ENCODE assay signal across 13 cellular contexts in genomic region chr17:30565073-30565935, GRCh38.
DNase-seq lines count a peak whose midpoint lies in the region; ATAC-seq and TF ChIP-seq lines count a peak whose summit lies in the region.
"Had no signal": no experiment of that assay in that cellular context is flagged by ENCODE, and none has a peak within 500 bp of the region (broad histone marks: within the 10 kb centered on the region; RNA-seq: fewer than 3 reads in every experiment).

No MANE protein-coding gene starts in this region.

- no peaks in the 10 kb centered on the region for H3K9me3 Mint-ChIP-seq in stimulated activated effector memory CD8-positive, alpha-beta T cell treated with anti-CD3 and anti-CD28 coated beads, Interleukin-12 subunit alpha, Interleukin-12 subunit beta, amount 100 ng/mL, for 72 hours
- H3K9me3 Mint-ChIP-seq: activated naive CD4-positive, alpha-beta T cell treated with anti-CD3 and anti-CD28 coated beads for 36 hours had no signal

- no TSS peak for BruUV-seq in mammary epithelial cell (replicated peaks; lab: Mats Ljungman, UMichigan)

- H3K4me1 ChIP-seq in mammary epithelial cell (ENCODE audit: insufficient read depth, low read length), result peaks cover 9% of the 10 kb centered on the region
- no peaks in the 10 kb centered on the region for H3K4me1 ChIP-seq in breast epithelium
- H3K4me1 ChIP-seq: upper lobe of left lung had no signal

- H3K27me3 ChIP-seq in mammary epithelial cell (ENCODE audit: insufficient read depth, low read length), result peaks cover 1% of the 10 kb centered on the region
- no peaks in the 10 kb centered on the region for H3K27me3 ChIP-seq in breast epithelium
- H3K27me3 ChIP-seq: upper lobe of left lung had no signal

- no peak overlapping the region for H3K4me2 ChIP-seq in mammary epithelial cell (ENCODE audit: insufficient read depth, low read depth, low read length)

- ATAC-seq in stimulated activated effector memory CD8-positive, alpha-beta T cell treated with anti-CD3 and anti-CD28 coated beads, Interleukin-12 subunit alpha, Interleukin-12 subunit beta, amount 100 ng/mL, for 72 hours, result no peak
- ATAC-seq in GM21526 (IDR thresholded peaks at IDR 0.05; ENCODE audit: low FRiP score, unreplicated experiment), result no peak
- ATAC-seq in GM21825 (IDR thresholded peaks at IDR 0.05; ENCODE audit: unreplicated experiment), result no peak
- ATAC-seq in GM19397 (IDR thresholded peaks at IDR 0.05; ENCODE audit: unreplicated experiment), result no peak
- ATAC-seq: left colon had no signal

- H3K9me3 ChIP-seq in mammary epithelial cell (replicated peaks; ENCODE audit: insufficient read depth, low read length), result no peaks in the 10 kb centered on the region
- no peaks in the 10 kb centered on the region for H3K9me3 ChIP-seq in breast epithelium
- H3K9me3 ChIP-seq: upper lobe of left lung had no signal

- no peaks in the 10 kb centered on the region for H3K36me3 ChIP-seq in mammary epithelial cell (ENCODE audit: insufficient read depth, low read length)
- no peaks in the 10 kb centered on the region for H3K36me3 ChIP-seq in breast epithelium
- H3K36me3 ChIP-seq: upper lobe of left lung had no signal

- no peaks in the 10 kb centered on the region for H3K79me2 ChIP-seq in mammary epithelial cell (ENCODE audit: insufficient read depth, low read length)

- intact Hi-C loops in mammary epithelial cell (cut with micrococcal nuclease), result no loop called here
- intact Hi-C loops in breast epithelium (cut with DNase I; ENCODE audit: low total_unique reads), result no loop called here

- H3K27ac ChIP-seq in mammary epithelial cell (ENCODE audit: insufficient read depth, low read depth, low read length), result no peak overlapping the region
- H3K27ac ChIP-seq in breast epithelium, result no peak overlapping the region
- H3K27ac ChIP-seq: upper lobe of left lung had no signal

- no peak for TF ChIP-seq POLR2A in breast epithelium (IDR thresholded peaks at IDR 0.05)

- DNase-seq in mammary epithelial cell, result peak; percentile 21
- DNase-seq in breast epithelium (ENCODE audit: low spot score in 2 of 2), result no peak
- peak; percentile 49 for DNase-seq in NCI-H2196 (lab: John Stamatoyannopoulos, UW; ENCODE audit: unreplicated experiment)
- DNase-seq in epithelial cell of proximal tubule (ENCODE audit: low read depth), result no peak
- DNase-seq in stimulated activated effector memory CD8-positive, alpha-beta T cell treated with anti-CD3 and anti-CD28 coated beads, Interleukin-12 subunit alpha, Interleukin-12 subunit beta, amount 100 ng/mL, for 72 hours (ENCODE audit: low spot score in 2 of 2), result no peak
- DNase-seq: activated naive CD4-positive, alpha-beta T cell treated with anti-CD3 and anti-CD28 coated beads for 36 hours; left colon; NCI-H2081; stimulated activated CD4-positive, alpha-beta T cell treated with anti-CD3 and anti-CD28 coated beads, Interleukin-2, amount 100 ng/mL, for 24 hours; upper lobe of left lung had no signal

- no peaks in the 10 kb centered on the region for H3K4me1 Mint-ChIP-seq in stimulated activated effector memory CD8-positive, alpha-beta T cell treated with anti-CD3 and anti-CD28 coated beads, Interleukin-12 subunit alpha, Interleukin-12 subunit beta, amount 100 ng/mL, for 72 hours

- H3K4me3 ChIP-seq in mammary epithelial cell (replicated peaks in 1 of 3; ENCODE audit: insufficient read depth in 1 of 3, low read depth in 2 of 3, low read length in 3 of 3), result no peak overlapping the region
- H3K4me3 ChIP-seq in breast epithelium, result no peak overlapping the region
- H3K4me3 ChIP-seq in epithelial cell of proximal tubule (ENCODE audit: low read depth, low read length), result no peak overlapping the region
- H3K4me3 ChIP-seq: upper lobe of left lung had no signal

- no peaks in the 10 kb centered on the region for H3K36me3 Mint-ChIP-seq in stimulated activated effector memory CD8-positive, alpha-beta T cell treated with anti-CD3 and anti-CD28 coated beads, Interleukin-12 subunit alpha, Interleukin-12 subunit beta, amount 100 ng/mL, for 72 hours

- H2AFZ ChIP-seq in mammary epithelial cell (ENCODE audit: low read depth, low read length), result no peak overlapping the region

- in situ Hi-C loops in mammary epithelial cell (cut with MboI; ENCODE audit: low sequenced_read_pairs in 2 of 2), result no loop called here

- H3K9ac ChIP-seq in mammary epithelial cell (ENCODE audit: insufficient read depth, low read length), result no peak overlapping the region

- peak overlapping the region; percentile 20 for H3K27ac Mint-ChIP-seq in stimulated activated effector memory CD8-positive, alpha-beta T cell treated with anti-CD3 and anti-CD28 coated beads, Interleukin-12 subunit alpha, Interleukin-12 subunit beta, amount 100 ng/mL, for 72 hours
- H3K27ac Mint-ChIP-seq: activated naive CD4-positive, alpha-beta T cell treated with anti-CD3 and anti-CD28 coated beads for 36 hours had no signal

- CTCF ChIA-PET in mammary epithelial cell (lab: Charles Lee; ENCODE audit: low non-redundant PET), result no interaction called here

- dilution Hi-C loops in mammary epithelial cell (cut with HindIII; ENCODE audit: low sequenced_read_pairs), result no loop called here

- no peaks in the 10 kb centered on the region for H4K20me1 ChIP-seq in mammary epithelial cell (ENCODE audit: insufficient read depth, low read length)

- TF ChIP-seq CTCF in mammary epithelial cell (conservative IDR thresholded peaks at IDR 0.05 in 1 of 2, IDR thresholded peaks at IDR 0.05 in 1 of 2; ENCODE audit: extremely low read depth in 1 of 2, insufficient read depth in 1 of 2, low read depth in 1 of 2, low read length in 2 of 2) (no peak), breast epithelium (IDR thresholded peaks at IDR 0.05) (no peak), epithelial cell of proximal tubule (conservative IDR thresholded peaks at IDR 0.05; ENCODE audit: low read depth, low read length) (peak; percentile 6)

- no peak overlapping the region for H3K4me3 Mint-ChIP-seq in stimulated activated effector memory CD8-positive, alpha-beta T cell treated with anti-CD3 and anti-CD28 coated beads, Interleukin-12 subunit alpha, Interleukin-12 subunit beta, amount 100 ng/mL, for 72 hours
- H3K4me3 Mint-ChIP-seq: activated naive CD4-positive, alpha-beta T cell treated with anti-CD3 and anti-CD28 coated beads for 36 hours had no signal

- WGBS in mammary epithelial cell (ENCODE audit: low coverage, missing lambda C conversion rate), result 65% methylated on average over 4 of the region's 9 CpGs

Comparison
In these comparisons a context has a peak if more than half of its experiments do, and no peak if none do; other contexts are left out.
1. DNase-seq: peak in mammary epithelial cell (single experiment) and NCI-H2196 (single experiment); none in breast epithelium (0 of 2), epithelial cell of proximal tubule (single experiment) and stimulated activated effector memory CD8-positive, alpha-beta T cell treated with anti-CD3 and anti-CD28 coated beads, Interleukin-12 subunit alpha, Interleukin-12 subunit beta, amount 100 ng/mL, for 72 hours (0 of 2).